In the genomic region with DNA sequence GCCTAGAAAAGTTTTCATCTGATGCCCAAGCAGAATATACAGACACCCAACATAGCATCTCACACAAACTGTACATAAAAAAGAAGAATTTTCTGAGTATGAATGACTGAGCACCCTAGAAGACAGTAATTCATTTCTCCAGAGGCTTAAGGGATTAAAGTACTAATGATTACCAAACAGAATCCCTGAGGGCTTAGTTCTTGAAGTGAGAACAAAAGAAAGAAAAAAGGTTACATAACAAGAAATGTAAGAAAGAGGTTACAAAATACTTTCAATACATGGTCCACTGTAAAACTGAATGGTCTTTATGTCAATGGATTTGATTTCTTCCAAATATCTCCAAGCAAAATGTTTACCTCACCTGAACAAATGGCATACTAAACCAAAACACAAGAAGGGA, we compare ENCODE assay signal across 8 cellular contexts. TPM values are rescaled to one million over a fixed set of nuclear protein-coding genes. Genes with fewer than 3 reads are reported as not detected.
"Had no signal": no experiment of that assay in that cellular context is flagged by ENCODE, and none has a peak within 500 bp of the region (broad histone marks: within the 10 kb centered on the region; RNA-seq: fewer than 3 reads in every experiment).

No MANE protein-coding gene starts in this region.

- H3K27me3 ChIP-seq: hepatocyte, tibial artery, vagina had no signal

- DNase-seq: activated CD4-positive, CD25-positive, alpha-beta regulatory T cell treated with anti-CD3 and anti-CD28 coated beads, Interleukin-2, amount 50 U/mL, for 72 hours; activated T-cell treated with anti-CD3 and anti-CD28 coated beads, Interleukin-2, amount 50 U/mL, for 1 hour; erythroblast; tibial artery had no signal

- H3K4me3 ChIP-seq: hepatocyte, tibial artery, vagina had no signal

- H3K4me3 Mint-ChIP-seq: brain, neural crest cell had no signal

- H3K9me3 ChIP-seq: tibial artery, vagina had no signal

- H3K79me2 ChIP-seq: hepatocyte had no signal

- H3K4me1 ChIP-seq: vagina had no signal

- H2AFZ ChIP-seq: hepatocyte had no signal

- H3K4me1 Mint-ChIP-seq: brain, neural crest cell had no signal

- H3K9me3 Mint-ChIP-seq: brain, neural crest cell had no signal

- H3K27ac ChIP-seq: hepatocyte, tibial artery, vagina had no signal

- H3K4me2 ChIP-seq: hepatocyte had no signal

- H3K27me3 Mint-ChIP-seq: brain had no signal

RNA-seq across cellular contexts. Expression of gene NEK10, which starts 9.1 kb away (rescaled TPM):
- total RNA-seq: vagina had no signal
